In genomic region chr16:86078711-86079110, GRCh38 we compare ENCODE assay signal across 1 cellular context.
TF ChIP-seq lines count a peak whose summit lies in the region.

No MANE protein-coding gene starts in this region.

TF ChIP-seq in K562, 482 proteins besides CTCF, POLR2A, EP300 and RAD21 (continued from another document):
- TF ChIP-seq ADNP (tag; IDR thresholded peaks at IDR 0.05) (peak; percentile 31; the same call in 1 of the 2 replicates), BCOR (IDR thresholded peaks at IDR 0.05) (peak; percentile 22; the same call in 1 of the 2 replicates)
